Comparison of ENCODE assay signal across 11 cellular contexts in genomic region chr17:76812968-76813367, GRCh38.
"Had no signal": no experiment of that assay in that cellular context is flagged by ENCODE, and none has a peak within 500 bp of the region (broad histone marks: within the 10 kb centered on the region; RNA-seq: fewer than 3 reads in every experiment).

No MANE protein-coding gene starts in this region.

- DNase-seq: GM23248, GOT3, H7, H9, HCEC 1CT, HFFc6 had no signal

- H3K9ac ChIP-seq: GM23248 had no signal

- ATAC-seq: GM23338, HCT116 had no signal

- H2AFZ ChIP-seq: GM23248, GM23338 had no signal

- H3K4me3 ChIP-seq: GM23248, GM23338, HAP-1 had no signal

- H3K27ac ChIP-seq: GM23248 had no signal

- H3K4me1 ChIP-seq: HAP-1 had no signal

- H3K36me3 ChIP-seq: HAP-1 had no signal

- H3K9me3 ChIP-seq: HAP-1 had no signal

- H3K4me2 ChIP-seq: GM23338 had no signal

- FAIRE-seq: H1, H54 had no signal
